11 cellular contexts compared by ENCODE assay signal in the genomic region with DNA sequence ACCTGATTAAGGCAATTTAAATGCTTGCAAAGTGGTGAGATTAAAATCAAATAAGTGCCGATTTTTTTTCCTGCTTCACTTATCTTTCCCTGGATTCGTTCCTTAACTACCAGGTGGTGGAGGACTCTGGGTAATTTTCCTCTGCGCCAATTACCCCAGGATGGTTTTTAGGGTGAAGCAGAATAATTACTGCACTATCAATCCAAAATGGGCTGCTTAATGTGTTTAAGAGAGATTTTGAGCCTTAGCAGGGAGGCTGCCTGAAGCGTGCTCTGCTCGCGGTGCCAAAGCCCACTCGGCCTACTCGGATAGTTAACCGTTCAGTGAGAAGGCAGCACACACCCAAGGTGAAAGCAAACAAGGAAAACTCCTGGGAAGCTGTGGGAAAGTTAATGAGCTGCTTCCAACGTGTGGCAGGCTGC.
DNase-seq lines count a peak whose midpoint lies in the region; ATAC-seq and TF ChIP-seq lines count a peak whose summit lies in the region.
"Had no signal": no experiment of that assay in that cellular context is flagged by ENCODE, and none has a peak within 500 bp of the region (broad histone marks: within the 10 kb centered on the region; RNA-seq: fewer than 3 reads in every experiment).

No MANE protein-coding gene starts in this region.

- H3K9me3 ChIP-seq in Caco-2 (no peaks in the 10 kb centered on the region), mucosa of descending colon (no peaks in the 10 kb centered on the region)

- POLR2A ChIA-PET in Caco-2 (lab: Charles Lee) = no interaction called here

- CTCF ChIA-PET in Caco-2 (lab: Charles Lee) = no interaction called here

- peaks cover 12% of the 10 kb centered on the region for H3K27me3 Mint-ChIP-seq in Caco-2 (ENCODE audit: insufficient read depth, unreplicated experiment)
- no peaks in the 10 kb centered on the region for H3K27me3 Mint-ChIP-seq in T-helper 2 cell treated with Interferon-gamma antibody and Interleukin-4, amounts not matched to agents 5 μg/mL and 100 μg/mL, for 36 hours (ENCODE audit: low read depth)

- H3K36me3 Mint-ChIP-seq in Caco-2 (ENCODE audit: insufficient read depth, unreplicated experiment) = no peaks in the 10 kb centered on the region
- no peaks in the 10 kb centered on the region for H3K36me3 Mint-ChIP-seq in T-helper 2 cell treated with Interferon-gamma antibody and Interleukin-4, amounts not matched to agents 5 μg/mL and 100 μg/mL, for 36 hours (ENCODE audit: low read depth)

- H3K4me3 Mint-ChIP-seq in Caco-2 (ENCODE audit: unreplicated experiment) = peak overlapping the region; percentile 46
- no peak overlapping the region for H3K4me3 Mint-ChIP-seq in T-helper 2 cell treated with Interferon-gamma antibody and Interleukin-4, amounts not matched to agents 5 μg/mL and 100 μg/mL, for 36 hours
- H3K4me3 Mint-ChIP-seq: activated CD8-positive, alpha-beta T cell treated with anti-CD3 and anti-CD28 coated beads, Interleukin-2, amount 10 ng/mL, durations not matched to agents 7 days and 5 days had no signal

- H3K36me3 ChIP-seq in Caco-2 (ENCODE audit: control insufficient read depth, insufficient read depth, low read length) = no peaks in the 10 kb centered on the region
- no peaks in the 10 kb centered on the region for H3K36me3 ChIP-seq in mucosa of descending colon (ENCODE audit: low read depth)

- no peaks in the 10 kb centered on the region for H3K9me3 Mint-ChIP-seq in Caco-2 (ENCODE audit: unreplicated experiment)
- H3K9me3 Mint-ChIP-seq in T-helper 2 cell treated with Interferon-gamma antibody and Interleukin-4, amounts not matched to agents 5 μg/mL and 100 μg/mL, for 36 hours = peaks cover 16% of the 10 kb centered on the region

- TF ChIP-seq CTCF in Caco-2 (IDR thresholded peaks at IDR 0.05; ENCODE audit: insufficient read depth in 1 of 2, low read depth in 1 of 2, low read length in 1 of 2, severe bottlenecking in 1 of 2, unreplicated experiment in 1 of 2) (no peak), mucosa of descending colon (IDR thresholded peaks at IDR 0.05) (no peak)

- DNase-seq in Caco-2 (peak in 1 of 2 experiments; percentile 34), NCI-H2029 treated with DMSO at 0.1 percent for 48 hours (lab: John Stamatoyannopoulos, UW) (peak; percentile 41), mucosa of descending colon (peak; percentile 37 to 57 (median 54)), dermis blood vessel endothelial cell (no peak)
- DNase-seq in T-helper 2 cell treated with Interferon-gamma antibody and Interleukin-4, amounts not matched to agents 5 μg/mL and 100 μg/mL, for 36 hours (ENCODE audit: low spot score) = no peak
- DNase-seq in activated CD4-positive, alpha-beta T cell treated with anti-CD3 and anti-CD28 coated beads for 1 hour = no peak
- DNase-seq: activated CD8-positive, alpha-beta T cell treated with anti-CD3 and anti-CD28 coated beads, Interleukin-2, amount 10 ng/mL, durations not matched to agents 7 days and 5 days; MV-4-11; SW 1271 had no signal

- no peaks in the 10 kb centered on the region for H3K4me1 ChIP-seq in Caco-2
- H3K4me1 ChIP-seq in mucosa of descending colon (ENCODE audit: low read depth) = no peaks in the 10 kb centered on the region

- BruUV-seq in Caco-2 (replicated peaks; lab: Mats Ljungman, UMichigan) = no TSS peak

- no peak overlapping the region for H3K27ac Mint-ChIP-seq in Caco-2 (ENCODE audit: unreplicated experiment)
- no peak overlapping the region for H3K27ac Mint-ChIP-seq in T-helper 2 cell treated with Interferon-gamma antibody and Interleukin-4, amounts not matched to agents 5 μg/mL and 100 μg/mL, for 36 hours
- H3K27ac Mint-ChIP-seq: activated CD8-positive, alpha-beta T cell treated with anti-CD3 and anti-CD28 coated beads, Interleukin-2, amount 10 ng/mL, durations not matched to agents 7 days and 5 days had no signal

- H3K27me3 ChIP-seq in Caco-2 (replicated peaks; ENCODE audit: control insufficient read depth, insufficient read depth, low read length) = no peaks in the 10 kb centered on the region

- intact Hi-C loops in Caco-2 (cut with micrococcal nuclease; ENCODE audit: unreplicated experiment) = no loop called here
- intact Hi-C loops in mucosa of descending colon (cut with DNase I, micrococcal nuclease) = no loop called here

- H3K4me1 Mint-ChIP-seq in Caco-2 (ENCODE audit: low read depth, unreplicated experiment) = no peaks in the 10 kb centered on the region
- H3K4me1 Mint-ChIP-seq in T-helper 2 cell treated with Interferon-gamma antibody and Interleukin-4, amounts not matched to agents 5 μg/mL and 100 μg/mL, for 36 hours (ENCODE audit: low read depth) = no peaks in the 10 kb centered on the region

- ATAC-seq in SK-N-SH treated with all-trans-retinoic acid at 6 μM for 48 hours (no peak; the same call in 2 of the 3 replicates), mucosa of descending colon (peak; percentile 95), GM19351 (IDR thresholded peaks at IDR 0.05; ENCODE audit: unreplicated experiment) (no peak)
- ATAC-seq: activated CD8-positive, alpha-beta T cell treated with anti-CD3 and anti-CD28 coated beads, Interleukin-2, amount 10 ng/mL, durations not matched to agents 7 days and 5 days had no signal

- H3K4me3 ChIP-seq in Caco-2 (ENCODE audit: low read depth, low read length) (no peak overlapping the region), mucosa of descending colon (no peak overlapping the region)

TF ChIP-seq in SK-N-SH treated with all-trans-retinoic acid at 6 μM for 48 hours, 23 proteins besides CTCF, POLR2A, EP300 and RAD21:
- TF ChIP-seq, protein P1, sequence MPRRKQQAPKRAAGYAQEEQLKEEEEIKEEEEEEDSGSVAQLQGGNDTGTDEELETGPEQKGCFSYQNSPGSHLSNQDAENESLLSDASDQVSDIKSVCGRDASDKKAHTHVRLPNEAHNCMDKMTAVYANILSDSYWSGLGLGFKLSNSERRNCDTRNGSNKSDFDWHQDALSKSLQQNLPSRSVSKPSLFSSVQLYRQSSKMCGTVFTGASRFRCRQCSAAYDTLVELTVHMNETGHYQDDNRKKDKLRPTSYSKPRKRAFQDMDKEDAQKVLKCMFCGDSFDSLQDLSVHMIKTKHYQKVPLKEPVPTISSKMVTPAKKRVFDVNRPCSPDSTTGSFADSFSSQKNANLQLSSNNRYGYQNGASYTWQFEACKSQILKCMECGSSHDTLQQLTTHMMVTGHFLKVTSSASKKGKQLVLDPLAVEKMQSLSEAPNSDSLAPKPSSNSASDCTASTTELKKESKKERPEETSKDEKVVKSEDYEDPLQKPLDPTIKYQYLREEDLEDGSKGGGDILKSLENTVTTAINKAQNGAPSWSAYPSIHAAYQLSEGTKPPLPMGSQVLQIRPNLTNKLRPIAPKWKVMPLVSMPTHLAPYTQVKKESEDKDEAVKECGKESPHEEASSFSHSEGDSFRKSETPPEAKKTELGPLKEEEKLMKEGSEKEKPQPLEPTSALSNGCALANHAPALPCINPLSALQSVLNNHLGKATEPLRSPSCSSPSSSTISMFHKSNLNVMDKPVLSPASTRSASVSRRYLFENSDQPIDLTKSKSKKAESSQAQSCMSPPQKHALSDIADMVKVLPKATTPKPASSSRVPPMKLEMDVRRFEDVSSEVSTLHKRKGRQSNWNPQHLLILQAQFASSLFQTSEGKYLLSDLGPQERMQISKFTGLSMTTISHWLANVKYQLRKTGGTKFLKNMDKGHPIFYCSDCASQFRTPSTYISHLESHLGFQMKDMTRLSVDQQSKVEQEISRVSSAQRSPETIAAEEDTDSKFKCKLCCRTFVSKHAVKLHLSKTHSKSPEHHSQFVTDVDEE (CRISPR knock-in tag; IDR thresholded peaks at IDR 0.05) = peak; percentile 82
- peak; percentile 70; the same call in 1 of the 2 replicates for TF ChIP-seq TCF4 (CRISPR knock-in tag; IDR thresholded peaks at IDR 0.05; ENCODE audit: borderline replicate concordance)
- TF ChIP-seq, protein P2, sequence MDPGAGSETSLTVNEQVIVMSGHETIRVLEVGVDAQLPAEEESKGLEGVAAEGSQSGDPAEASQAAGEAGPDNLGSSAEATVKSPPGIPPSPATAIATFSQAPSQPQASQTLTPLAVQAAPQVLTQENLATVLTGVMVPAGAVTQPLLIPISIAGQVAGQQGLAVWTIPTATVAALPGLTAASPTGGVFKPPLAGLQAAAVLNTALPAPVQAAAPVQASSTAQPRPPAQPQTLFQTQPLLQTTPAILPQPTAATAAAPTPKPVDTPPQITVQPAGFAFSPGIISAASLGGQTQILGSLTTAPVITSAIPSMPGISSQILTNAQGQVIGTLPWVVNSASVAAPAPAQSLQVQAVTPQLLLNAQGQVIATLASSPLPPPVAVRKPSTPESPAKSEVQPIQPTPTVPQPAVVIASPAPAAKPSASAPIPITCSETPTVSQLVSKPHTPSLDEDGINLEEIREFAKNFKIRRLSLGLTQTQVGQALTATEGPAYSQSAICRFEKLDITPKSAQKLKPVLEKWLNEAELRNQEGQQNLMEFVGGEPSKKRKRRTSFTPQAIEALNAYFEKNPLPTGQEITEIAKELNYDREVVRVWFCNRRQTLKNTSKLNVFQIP (CRISPR knock-in tag; IDR thresholded peaks at IDR 0.05; ENCODE audit: borderline replicate concordance, low read depth) = no peak
- 0 out of 2 replicates have a peak, but pooled peaks have one; percentile 51 for TF ChIP-seq GLIS3 (CRISPR knock-in tag; IDR thresholded peaks at IDR 0.05)

Comparison
In these comparisons a context has a peak if more than half of its experiments do, and no peak if none do; other contexts are left out.
1. DNase-seq: peak in NCI-H2029 treated with DMSO at 0.1 percent for 48 hours (single experiment) and mucosa of descending colon (3 of 3); none in dermis blood vessel endothelial cell (single experiment), T-helper 2 cell treated with Interferon-gamma antibody and Interleukin-4, amounts not matched to agents 5 μg/mL and 100 μg/mL, for 36 hours (single experiment) and activated CD4-positive, alpha-beta T cell treated with anti-CD3 and anti-CD28 coated beads for 1 hour (single experiment).